In the genomic region with DNA sequence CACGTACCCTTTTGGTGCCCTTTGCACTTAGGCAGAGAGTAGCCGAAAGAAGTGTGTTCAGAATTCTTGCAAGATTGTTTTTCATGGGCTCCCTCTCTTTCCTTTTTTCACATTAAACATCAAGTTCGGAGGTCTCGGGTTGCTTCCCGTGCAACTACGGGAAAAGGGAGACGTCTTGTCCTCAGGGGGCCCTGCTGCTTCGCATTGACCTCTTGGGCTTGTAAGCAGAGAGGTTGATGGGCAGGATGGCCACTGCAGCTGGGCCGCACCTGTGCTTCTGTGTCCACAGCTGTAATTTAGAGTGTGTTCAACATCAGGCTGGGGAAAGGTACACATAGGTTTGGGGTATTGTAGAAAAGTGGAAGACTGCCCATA, we compare ENCODE assay signal across 8 cellular contexts.
DNase-seq lines count a peak whose midpoint lies in the region; ATAC-seq and TF ChIP-seq lines count a peak whose summit lies in the region.

No MANE protein-coding gene starts in this region.

- in situ Hi-C loops in Panc1 (cut with HindIII; ENCODE audit: low pct_unique_long_range_greater_than_20kb, low sequenced_read_pairs) = no loop called here

- intact Hi-C loops in Panc1 (cut with micrococcal nuclease; ENCODE audit: unreplicated experiment) = loop anchor here (5.0 kb wide), 1 partner anchor 109 kb away; the partner anchor contains the start of gene SPRY1

- ATAC-seq in Panc1 (no peak), GM21528 (IDR thresholded peaks at IDR 0.05; ENCODE audit: low FRiP score, unreplicated experiment) (no peak)

- H4K20me1 ChIP-seq in BLaER1 treated with 17β-estradiol and CSF1 and Interleukin-3, amounts not matched to agents 10 nM and 100 nM = no peaks in the 10 kb centered on the region

- H3K27ac ChIP-seq in BLaER1 treated with 17β-estradiol and CSF1 and Interleukin-3, amounts not matched to agents 10 nM and 100 nM = no peak overlapping the region
- peak overlapping the region; percentile 96 for H3K27ac ChIP-seq in Panc1 (ENCODE audit: low read length)

- POLR2A ChIA-PET in Panc1 (lab: Charles Lee) = interaction anchor here (0.6 kb wide), 1 partner anchor 52 kb away, joined by 5 read pairs; no protein-coding TSS in a partner anchor

- DNase-seq in Panc1 (ENCODE audit: low read depth, low spot score) (no peak), fibroblast of mammary gland (ENCODE audit: low read depth) (no peak), mucosa of gallbladder (ENCODE audit: low spot score) (no peak), GM10266 (ENCODE audit: extremely low spot score) (no peak), hepatic stellate cell (ENCODE audit: low spot score) (no peak)

- no TSS peak for BruUV-seq in Panc1 (replicated peaks; lab: Mats Ljungman, UMichigan)

- TF ChIP-seq CTCF in Panc1 (IDR thresholded peaks at IDR 0.05) (no peak), fibroblast of mammary gland (conservative IDR thresholded peaks at IDR 0.05; ENCODE audit: control insufficient read depth, insufficient read depth, low read depth, low read length) (no peak), GM10266 (IDR thresholded peaks at IDR 0.05; ENCODE audit: control insufficient read depth, insufficient read depth, low read depth, missing control alignments) (no peak)

- no peaks in the 10 kb centered on the region for H3K36me3 ChIP-seq in BLaER1 treated with 17β-estradiol and CSF1 and Interleukin-3, amounts not matched to agents 10 nM and 100 nM
- no peaks in the 10 kb centered on the region for H3K36me3 ChIP-seq in Panc1 (ENCODE audit: control insufficient read depth, insufficient read depth, low read length)
- no peaks in the 10 kb centered on the region for H3K36me3 ChIP-seq in neuron (ENCODE audit: insufficient read depth, low read length)

- H3K27me3 ChIP-seq in BLaER1 treated with 17β-estradiol and CSF1 and Interleukin-3, amounts not matched to agents 10 nM and 100 nM = peaks cover 29 to 35% (median 33%) of the 10 kb centered on the region in 11 experiments
- H3K27me3 ChIP-seq in Panc1 (ENCODE audit: control insufficient read depth, insufficient read depth, low read length) (no peaks in the 10 kb centered on the region), neuron (ENCODE audit: insufficient read depth, low read length) (no peaks in the 10 kb centered on the region)

- H2AFZ ChIP-seq in neuron (ENCODE audit: low read depth, low read length) = peak overlapping the region; percentile 7

- peaks cover 0 to 27% (median 11%) of the 10 kb centered on the region in 11 experiments; a peak in 13 of 22 replicates for H3K9me3 ChIP-seq in BLaER1 treated with 17β-estradiol and CSF1 and Interleukin-3, amounts not matched to agents 10 nM and 100 nM (replicated peaks in 1 of 11)
- H3K9me3 ChIP-seq in Panc1 (ENCODE audit: control insufficient read depth, insufficient read depth, low read depth, low read length) (no peaks in the 10 kb centered on the region), neuron (ENCODE audit: low read length) (peaks cover 2% of the 10 kb centered on the region)

- H3K4me3 ChIP-seq in BLaER1 treated with 17β-estradiol and CSF1 and Interleukin-3, amounts not matched to agents 10 nM and 100 nM = peak overlapping the region in 3 of 10 experiments; percentile 51 to 57 (median 55); a peak in 3 of 20 replicates
- H3K4me3 ChIP-seq in Panc1 (ENCODE audit: low read depth in 2 of 2, low read length in 2 of 2) (peak overlapping the region in 1 of 2 experiments; percentile 54; a peak in 3 of 4 replicates), fibroblast of mammary gland (ENCODE audit: control insufficient read depth, low read depth, low read length) (peak overlapping the region; percentile 62), neuron (ENCODE audit: low read length) (peak overlapping the region; percentile 48)

- peak overlapping the region in 9 of 11 experiments; percentile 85 to 95 (median 90); a peak in 12 of 22 replicates for H3K4me2 ChIP-seq in BLaER1 treated with 17β-estradiol and CSF1 and Interleukin-3, amounts not matched to agents 10 nM and 100 nM

- H3K4me1 ChIP-seq in BLaER1 treated with 17β-estradiol and CSF1 and Interleukin-3, amounts not matched to agents 10 nM and 100 nM = peaks cover 7 to 18% (median 12%) of the 10 kb centered on the region in 10 experiments; a peak in 16 of 20 replicates
- H3K4me1 ChIP-seq in Panc1 (ENCODE audit: control insufficient read depth, insufficient read depth, low read length) (peaks cover 38% of the 10 kb centered on the region), neuron (ENCODE audit: insufficient read depth, low read length) (peaks cover 14% of the 10 kb centered on the region)

- CTCF ChIA-PET in Panc1 (lab: Charles Lee) = no interaction called here

- H3K9ac ChIP-seq in BLaER1 treated with 17β-estradiol and CSF1 and Interleukin-3, amounts not matched to agents 10 nM and 100 nM = no peak overlapping the region
